ENCODE assay signal across 13 cellular contexts in genomic region chr5:143101740-143102386, GRCh38.
DNase-seq lines count a peak whose midpoint lies in the region; ATAC-seq and TF ChIP-seq lines count a peak whose summit lies in the region.
"Had no signal": no experiment of that assay in that cellular context is flagged by ENCODE, and none has a peak within 500 bp of the region (broad histone marks: within the 10 kb centered on the region; RNA-seq: fewer than 3 reads in every experiment).

No MANE protein-coding gene starts in this region.

- H3K4me1 Mint-ChIP-seq in activated CD8-positive, alpha-beta memory T cell treated with anti-CD3 and anti-CD28 coated beads, Interleukin-2, amount 10 ng/mL, durations not matched to agents 7 days and 5 days, result peaks cover 36% of the 10 kb centered on the region

- CTCF ChIA-PET in activated CD8-positive, alpha-beta memory T cell treated with anti-CD3 and anti-CD28 coated beads, Interleukin-2, amount 10 ng/mL, durations not matched to agents 7 days and 5 days (lab: Charles Lee), result interaction anchor here (1.6 kb wide), 1 partner anchor 18 kb away, joined by 4 read pairs; no protein-coding TSS in a partner anchor

- no peaks in the 10 kb centered on the region for H3K27me3 ChIP-seq in right atrium auricular region
- H3K27me3 ChIP-seq: brain microvascular endothelial cell, esophagus squamous epithelium, upper lobe of left lung had no signal

- peak; percentile 28 for DNase-seq in NOMO-1 treated with DMSO at 0.1 percent for 48 hours (lab: John Stamatoyannopoulos, UW; ENCODE audit: unreplicated experiment)
- DNase-seq in NOMO-1 treated with dmso at 0.1 percent for 144 hours (lab: John Stamatoyannopoulos, UW; ENCODE audit: unreplicated experiment), result no peak
- DNase-seq in activated CD8-positive, alpha-beta memory T cell treated with anti-CD3 and anti-CD28 coated beads, Interleukin-2, amount 10 ng/mL, durations not matched to agents 7 days and 5 days, result no peak
- DNase-seq in right atrium auricular region (ENCODE audit: low spot score), result peak; percentile 60
- peak; percentile 73 for DNase-seq in stimulated activated CD8-positive, alpha-beta memory T cell treated with anti-CD3 and anti-CD28 coated beads, Interleukin-4, amount 100 ng/mL, for 48 hours
- no peak for DNase-seq in NCI-H345 treated with DMSO at 0.1 percent for 48 hours (lab: John Stamatoyannopoulos, UW; ENCODE audit: unreplicated experiment)
- DNase-seq in OCI-M2 (lab: John Stamatoyannopoulos, UW; ENCODE audit: unreplicated experiment), result no peak
- DNase-seq in caudate nucleus (lab: John Stamatoyannopoulos, UW), result no peak
- DNase-seq: brain microvascular endothelial cell, esophagus squamous epithelium, T1000, upper lobe of left lung had no signal

- H3K4me3 ChIP-seq in right atrium auricular region, result no peak overlapping the region
- H3K4me3 ChIP-seq: A549, esophagus squamous epithelium, upper lobe of left lung had no signal

- H3K27me3 Mint-ChIP-seq in activated CD8-positive, alpha-beta memory T cell treated with anti-CD3 and anti-CD28 coated beads, Interleukin-2, amount 10 ng/mL, durations not matched to agents 7 days and 5 days, result no peaks in the 10 kb centered on the region

- peak overlapping the region; percentile 33 to 55 for H3K27ac ChIP-seq in right atrium auricular region
- no peak overlapping the region for H3K27ac ChIP-seq in caudate nucleus (ENCODE audit: low read depth, low read length)
- H3K27ac ChIP-seq: A549, brain microvascular endothelial cell, esophagus squamous epithelium, upper lobe of left lung had no signal

- peak overlapping the region; percentile 93 for H3K27ac Mint-ChIP-seq in activated CD8-positive, alpha-beta memory T cell treated with anti-CD3 and anti-CD28 coated beads, Interleukin-2, amount 10 ng/mL, durations not matched to agents 7 days and 5 days

- no peaks in the 10 kb centered on the region for H3K9me3 Mint-ChIP-seq in activated CD8-positive, alpha-beta memory T cell treated with anti-CD3 and anti-CD28 coated beads, Interleukin-2, amount 10 ng/mL, durations not matched to agents 7 days and 5 days (ENCODE audit: low read depth)

- H3K9me3 ChIP-seq in right atrium auricular region, result no peaks in the 10 kb centered on the region
- H3K9me3 ChIP-seq: A549, esophagus squamous epithelium, upper lobe of left lung had no signal

- no peak for TF ChIP-seq CTCF in right atrium auricular region (IDR thresholded peaks at IDR 0.05)

- no peaks in the 10 kb centered on the region for H3K36me3 ChIP-seq in right atrium auricular region
- H3K36me3 ChIP-seq: brain microvascular endothelial cell, esophagus squamous epithelium, upper lobe of left lung had no signal

- peaks cover 6% of the 10 kb centered on the region for H3K36me3 Mint-ChIP-seq in activated CD8-positive, alpha-beta memory T cell treated with anti-CD3 and anti-CD28 coated beads, Interleukin-2, amount 10 ng/mL, durations not matched to agents 7 days and 5 days

- peaks cover 0 to 22% of the 10 kb centered on the region in 2 donors for H3K4me1 ChIP-seq in right atrium auricular region

- H3K4me3 Mint-ChIP-seq in activated CD8-positive, alpha-beta memory T cell treated with anti-CD3 and anti-CD28 coated beads, Interleukin-2, amount 10 ng/mL, durations not matched to agents 7 days and 5 days, result no peak overlapping the region

- ATAC-seq in activated CD8-positive, alpha-beta memory T cell treated with anti-CD3 and anti-CD28 coated beads, Interleukin-2, amount 10 ng/mL, durations not matched to agents 7 days and 5 days, result peak; percentile 56
- ATAC-seq: A549 had no signal

Comparison
In these comparisons a context has a peak if more than half of its experiments do, and no peak if none do; other contexts are left out.
1. DNase-seq: peak in NOMO-1 treated with DMSO at 0.1 percent for 48 hours (single experiment), right atrium auricular region (single experiment) and stimulated activated CD8-positive, alpha-beta memory T cell treated with anti-CD3 and anti-CD28 coated beads, Interleukin-4, amount 100 ng/mL, for 48 hours (single experiment); none in NOMO-1 treated with dmso at 0.1 percent for 144 hours (single experiment), activated CD8-positive, alpha-beta memory T cell treated with anti-CD3 and anti-CD28 coated beads, Interleukin-2, amount 10 ng/mL, durations not matched to agents 7 days and 5 days (single experiment), NCI-H345 treated with DMSO at 0.1 percent for 48 hours (single experiment), OCI-M2 (single experiment) and caudate nucleus (0 of 61).